18 cellular contexts compared by ENCODE assay signal in the genomic region with DNA sequence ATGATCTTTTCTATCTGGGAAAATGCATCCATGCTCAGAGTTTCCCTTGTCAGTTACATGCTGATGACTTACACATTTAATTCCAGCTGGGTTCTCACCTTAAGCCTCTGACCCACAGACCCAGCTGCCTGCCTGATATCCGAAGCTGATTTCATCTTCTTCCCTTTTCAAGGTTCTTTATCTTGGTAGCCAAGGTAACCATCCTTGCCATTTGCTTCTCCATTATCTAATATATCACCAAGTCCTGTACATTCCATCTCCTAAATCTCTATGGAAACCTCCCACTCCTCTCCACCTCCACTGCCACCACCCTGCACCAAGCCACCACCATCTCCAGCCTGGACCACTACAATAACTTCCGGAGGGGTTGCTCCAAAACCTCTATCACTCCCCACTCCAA. TPM values are rescaled to one million over a fixed set of nuclear protein-coding genes. Genes with fewer than 3 reads are reported as not detected.
DNase-seq lines count a peak whose midpoint lies in the region; ATAC-seq, FAIRE-seq and TF ChIP-seq lines count a peak whose summit lies in the region.
"Had no signal": no experiment of that assay in that cellular context is flagged by ENCODE, and none has a peak within 500 bp of the region (broad histone marks: within the 10 kb centered on the region; RNA-seq: fewer than 3 reads in every experiment).

No MANE protein-coding gene starts in this region.

- no peaks in the 10 kb centered on the region; the same call in 1 of the 2 replicates for H4K20me1 ChIP-seq in HCT116 (ENCODE audit: insufficient read depth)
- no peaks in the 10 kb centered on the region for H4K20me1 ChIP-seq in K562 (replicated peaks; ENCODE audit: control insufficient read depth, insufficient read depth, low read length)
- H4K20me1 ChIP-seq in smooth muscle cell (ENCODE audit: low read depth) = peaks cover 96% of the 10 kb centered on the region

- no peak overlapping the region for H2BK15ac ChIP-seq in mesenchymal stem cell (ENCODE audit: low read depth, poor library complexity, severe bottlenecking)

- RAD21 ChIA-PET in HCT116 (lab: Charles Lee; ENCODE audit: low non-redundant PET in 1 of 2, low total read pairs in 2 of 2, uncharacterized antibody in 2 of 2, unreplicated experiment in 2 of 2) = no interaction called here

- H3K9me3 ChIP-seq in HCT116 (ENCODE audit: control insufficient read depth in 1 of 2, insufficient read depth in 1 of 2, low read depth in 1 of 2, low read length in 2 of 2) (no peaks in the 10 kb centered on the region), K562 (replicated peaks; ENCODE audit: control insufficient read depth, insufficient read depth, low read depth, low read length) (no peaks in the 10 kb centered on the region), mesenchymal stem cell (ENCODE audit: control insufficient read depth, low read length) (no peaks in the 10 kb centered on the region), smooth muscle cell (replicated peaks; ENCODE audit: low read depth) (no peaks in the 10 kb centered on the region)
- H3K9me3 ChIP-seq: A549 had no signal

- no peak for TF ChIP-seq POLR2A in HCT116 (IDR thresholded peaks at IDR 0.05; ENCODE audit: borderline replicate concordance, extremely low read depth, insufficient read depth, insufficient read length)
- TF ChIP-seq POLR2A in K562 (conservative IDR thresholded peaks at IDR 0.05) = no peak

- H3F3A ChIP-seq in smooth muscle cell (ENCODE audit: low read depth) = peaks cover 11% of the 10 kb centered on the region

- H2BK120ac ChIP-seq in mesenchymal stem cell (ENCODE audit: low read depth, low read length) = no peak overlapping the region

- H3K9ac ChIP-seq in HCT116 (ENCODE audit: low read length) = no peak overlapping the region
- H3K9ac ChIP-seq in K562 (ENCODE audit: insufficient read depth in 1 of 2, low read depth in 2 of 2, low read length in 2 of 2) = no peak overlapping the region
- H3K9ac ChIP-seq in mesenchymal stem cell (ENCODE audit: low read length) = peak overlapping the region; percentile 9
- H3K9ac ChIP-seq in smooth muscle cell (ENCODE audit: low read depth) = no peak overlapping the region

- peaks cover 24 to 28% of the 10 kb centered on the region in 2 experiments for H3K4me1 ChIP-seq in HCT116 (ENCODE audit: control insufficient read depth in 1 of 2, insufficient read depth in 2 of 2, low read length in 2 of 2)
- no peaks in the 10 kb centered on the region for H3K4me1 ChIP-seq in K562 (replicated peaks in 1 of 2; ENCODE audit: control insufficient read depth in 2 of 2, insufficient read depth in 2 of 2, low read length in 2 of 2)
- H3K4me1 ChIP-seq in mesenchymal stem cell (ENCODE audit: control insufficient read depth, insufficient read depth, low read depth, low read length) = peaks cover 4% of the 10 kb centered on the region
- peaks cover 14% of the 10 kb centered on the region for H3K4me1 ChIP-seq in smooth muscle cell (ENCODE audit: low read depth)
- H3K4me1 ChIP-seq: A549 had no signal

- H3K4me2 ChIP-seq in HCT116 (ENCODE audit: low read length) (peak overlapping the region; percentile 56), K562 (ENCODE audit: insufficient read depth, low read length) (no peak overlapping the region), mesenchymal stem cell (ENCODE audit: low read length, poor library complexity, severe bottlenecking) (no peak overlapping the region), smooth muscle cell (peak overlapping the region; percentile 17)
- H3K4me2 ChIP-seq: A549 had no signal

- no peak overlapping the region for H4K91ac ChIP-seq in mesenchymal stem cell (ENCODE audit: low read length)

- no peak overlapping the region for H3K23ac ChIP-seq in mesenchymal stem cell (ENCODE audit: low read length in 2 of 2)

- no peak overlapping the region for H3K4ac ChIP-seq in mesenchymal stem cell (ENCODE audit: low read depth in 1 of 2, low read length in 2 of 2)

- H3K79me2 ChIP-seq in HCT116 (ENCODE audit: insufficient read depth, low read length) (peaks cover 54% of the 10 kb centered on the region), K562 (ENCODE audit: control insufficient read depth, insufficient read depth, low read length) (no peaks in the 10 kb centered on the region), smooth muscle cell (ENCODE audit: low read depth) (peaks cover 79% of the 10 kb centered on the region)

- ATAC-seq in HCT116 (no peak), K562 (no peak)
- ATAC-seq: A549, HepG2 had no signal

- H3K79me1 ChIP-seq in mesenchymal stem cell (replicated peaks; ENCODE audit: low read length, poor library complexity, severe bottlenecking) = peaks cover 15% of the 10 kb centered on the region

- H2AFZ ChIP-seq in HCT116 (ENCODE audit: low read depth, low read length, poor library complexity, severe bottlenecking) (no peak overlapping the region), K562 (ENCODE audit: low read depth, low read length) (no peak overlapping the region), mesenchymal stem cell (ENCODE audit: low read depth, low read length) (no peak overlapping the region), smooth muscle cell (ENCODE audit: low read depth) (no peak overlapping the region)

- BruUV-seq in HCT116 (replicated peaks; lab: Mats Ljungman, UMichigan) (no TSS peak), K562 (replicated peaks; lab: Mats Ljungman, UMichigan) (no TSS peak)

- TF ChIP-seq RAD21 in HCT116 (IDR thresholded peaks at IDR 0.05; ENCODE audit: low read depth) (no peak), K562 (CRISPR knock-in tag; conservative IDR thresholded peaks at IDR 0.05 in 1 of 2, IDR thresholded peaks at IDR 0.05 in 1 of 2) (no peak)

- H3K27me3 ChIP-seq in HCT116 (ENCODE audit: insufficient read depth, low read length) (no peaks in the 10 kb centered on the region), K562 (ENCODE audit: control insufficient read depth in 2 of 2, insufficient read depth in 2 of 2, low read length in 2 of 2) (peaks cover 2 to 11% of the 10 kb centered on the region in 2 experiments; a peak in 4 of 5 replicates), mesenchymal stem cell (ENCODE audit: control insufficient read depth in 1 of 2, insufficient read depth in 1 of 2, low read length in 2 of 2) (no peaks in the 10 kb centered on the region), smooth muscle cell (ENCODE audit: low read depth) (no peaks in the 10 kb centered on the region)

- no peaks in the 10 kb centered on the region for H3K9me3 Mint-ChIP-seq in activated CD4-positive, alpha-beta T cell treated with anti-CD3 and anti-CD28 coated beads, Interleukin-2, amount 10 ng/mL, durations not matched to agents 24 days and 14 days

- CTCF ChIA-PET in HCT116 (lab: Charles Lee) (no interaction called here), K562 (lab: Yijun Ruan, JAX; ENCODE audit: low intra/inter-chr PET ratio) (no interaction called here)

- H3K36me3 Mint-ChIP-seq in activated CD4-positive, alpha-beta T cell treated with anti-CD3 and anti-CD28 coated beads, Interleukin-2, amount 10 ng/mL, durations not matched to agents 24 days and 14 days (ENCODE audit: low read depth) = no peaks in the 10 kb centered on the region

- no peak overlapping the region for H3K18ac ChIP-seq in mesenchymal stem cell (ENCODE audit: low read depth in 1 of 2, low read length in 2 of 2)

- 0% methylated on average over 2 of the region's 2 CpGs for whole genome bisulfite sequencing in K562 (ENCODE audit: insufficient coverage, low coverage, missing lambda C conversion rate)
- 70% methylated on average over 2 of the region's 2 CpGs for WGBS in mesenchymal stem cell
- WGBS in smooth muscle cell (ENCODE audit: low lambda C conversion rate) = 86% methylated on average over 2 of the region's 2 CpGs

- H3K27ac ChIP-seq in HCT116 (ENCODE audit: low read depth, low read length) = no peak overlapping the region
- H3K27ac ChIP-seq in K562 (ENCODE audit: extremely low read depth, low read depth, low read length) = no peak overlapping the region
- no peak overlapping the region for H3K27ac ChIP-seq in mesenchymal stem cell (ENCODE audit: low read length, poor library complexity, severe bottlenecking)
- peak overlapping the region; percentile 36 for H3K27ac ChIP-seq in smooth muscle cell (ENCODE audit: low read depth)
- H3K27ac ChIP-seq: A549, C4-2B had no signal

- POLR2A ChIA-PET in HCT116 (lab: Charles Lee) = no interaction called here
- POLR2A ChIA-PET in K562 (lab: Yijun Ruan, JAX) = no interaction called here

- 0 out of 4 replicates have a peak, but pooled peaks cover 0 to 4% of the 10 kb centered on the region in 2 experiments for H3K36me3 ChIP-seq in HCT116 (ENCODE audit: control insufficient read depth in 1 of 2, insufficient read depth in 2 of 2, low read length in 2 of 2)
- no peaks in the 10 kb centered on the region for H3K36me3 ChIP-seq in K562 (ENCODE audit: control insufficient read depth, insufficient read depth, low read length)
- peaks cover 3 to 38% of the 10 kb centered on the region in 2 experiments for H3K36me3 ChIP-seq in mesenchymal stem cell (ENCODE audit: control insufficient read depth in 1 of 2, insufficient read depth in 2 of 2, low read depth in 1 of 2, low read length in 2 of 2)
- peaks cover 3% of the 10 kb centered on the region for H3K36me3 ChIP-seq in smooth muscle cell (ENCODE audit: low read depth)

- H3K27me3 Mint-ChIP-seq in activated CD4-positive, alpha-beta T cell treated with anti-CD3 and anti-CD28 coated beads, Interleukin-2, amount 10 ng/mL, durations not matched to agents 24 days and 14 days = peaks cover 31% of the 10 kb centered on the region

- no peak overlapping the region for H3K4me3 Mint-ChIP-seq in activated CD4-positive, alpha-beta T cell treated with anti-CD3 and anti-CD28 coated beads, Interleukin-2, amount 10 ng/mL, durations not matched to agents 24 days and 14 days

- FAIRE-seq in K562 (lab: Jason Lieb, UNC) (no peak), frontal cortex (lab: Jason Lieb, UNC) (no peak)
- FAIRE-seq: H1, HepG2 had no signal

- TF ChIP-seq CTCF in HCT116 (IDR thresholded peaks at IDR 0.05 in 2 of 3, conservative IDR thresholded peaks at IDR 0.05 in 1 of 3; ENCODE audit: borderline replicate concordance in 1 of 3, insufficient read depth in 1 of 3, low read depth in 2 of 3, low read length in 2 of 3) = no peak
- TF ChIP-seq CTCF in K562 (IDR thresholded peaks at IDR 0.05 in 2 of 3, conservative IDR thresholded peaks at IDR 0.05 in 1 of 3; ENCODE audit: insufficient read depth in 2 of 3, low read depth in 1 of 3, low read length in 3 of 3) = no peak
- no peak for TF ChIP-seq CTCF in smooth muscle cell (IDR thresholded peaks at IDR 0.05; ENCODE audit: borderline replicate concordance, insufficient read depth, poor library complexity, severe bottlenecking)

- intact Hi-C loops in HCT116 (cut with micrococcal nuclease) (no loop called here), K562 (cut with micrococcal nuclease) (no loop called here)
- intact Hi-C loops in activated CD4-positive, alpha-beta T cell treated with anti-CD3 and anti-CD28 coated beads, Interleukin-2, amount 10 ng/mL, durations not matched to agents 24 days and 14 days (cut with micrococcal nuclease) = no loop called here

- no peaks in the 10 kb centered on the region for H3K9me2 ChIP-seq in HCT116 (ENCODE audit: insufficient read depth)

- no peaks in the 10 kb centered on the region for H3K9me1 ChIP-seq in K562 (ENCODE audit: control insufficient read depth, insufficient read depth, low read length)

- no peak overlapping the region for H3K27ac Mint-ChIP-seq in activated CD4-positive, alpha-beta T cell treated with anti-CD3 and anti-CD28 coated beads, Interleukin-2, amount 10 ng/mL, durations not matched to agents 24 days and 14 days

- no peak for TF ChIP-seq EP300 in K562 (IDR thresholded peaks at IDR 0.05; ENCODE audit: low read length)

- no peak overlapping the region for H4K8ac ChIP-seq in mesenchymal stem cell (ENCODE audit: low read length)

- no peak overlapping the region for H3K14ac ChIP-seq in mesenchymal stem cell (ENCODE audit: low read length in 2 of 2)

- H2BK5ac ChIP-seq in mesenchymal stem cell (ENCODE audit: low read depth, low read length, poor library complexity, severe bottlenecking) = no peak overlapping the region

- H2AK5ac ChIP-seq in mesenchymal stem cell (ENCODE audit: low read length, severe bottlenecking) = no peak overlapping the region

- DNase-seq in HCT116 (ENCODE audit: low read depth, low spot score) (no peak), K562 (ENCODE audit: extremely low read depth in 1 of 4, low spot score in 3 of 4) (no peak), mesenchymal stem cell (no peak), smooth muscle cell (lab: John Stamatoyannopoulos, UW; ENCODE audit: unreplicated experiment) (no peak), NCI-H1092 treated with DMSO at 0.1 percent for 48 hours (lab: John Stamatoyannopoulos, UW) (no peak), NCI-H1048 (lab: John Stamatoyannopoulos, UW) (no peak), frontal cortex (ENCODE audit: low spot score in 2 of 2) (no peak)
- no peak for DNase-seq in activated CD4-positive, alpha-beta T cell treated with anti-CD3 and anti-CD28 coated beads, Interleukin-2, amount 10 ng/mL, durations not matched to agents 24 days and 14 days
- DNase-seq: Karpas-422, NCI-H1417, NCI-H2081, NCI-H226, NCI-H526, OCI-M1 had no signal

- H3K4me3 ChIP-seq in HCT116 (replicated peaks in 1 of 2; ENCODE audit: low read depth in 1 of 2, low read length in 2 of 2) = no peak overlapping the region
- no peak overlapping the region for H3K4me3 ChIP-seq in K562
- H3K4me3 ChIP-seq in mesenchymal stem cell (ENCODE audit: insufficient read depth in 1 of 2, low read depth in 1 of 2, low read length in 2 of 2) = no peak overlapping the region
- H3K4me3 ChIP-seq in smooth muscle cell = no peak overlapping the region
- H3K4me3 ChIP-seq: A549 had no signal

- no peaks in the 10 kb centered on the region for H3K4me1 Mint-ChIP-seq in activated CD4-positive, alpha-beta T cell treated with anti-CD3 and anti-CD28 coated beads, Interleukin-2, amount 10 ng/mL, durations not matched to agents 24 days and 14 days

- no peak overlapping the region for H2BK12ac ChIP-seq in mesenchymal stem cell (ENCODE audit: low read length in 2 of 2)

- in situ Hi-C loops in K562 (cut with MboI) = no loop called here

RNA-seq across cellular contexts. Expression of a gene that starts 19.9 kb away (rescaled TPM):
- total RNA-seq in HCT116 (2021; ENCODE audit: unreplicated experiment) = 76.8 TPM
- polyA plus RNA-seq in HCT116 (2012) = 46.6 and 49.8 TPM in 2 replicates
- total RNA-seq in K562 (2011; cell fraction: chromatin; rRNA removed; ENCODE audit: low replicate concordance) = 0.07 and 0.35 TPM in 2 replicates
- total RNA-seq in K562 (2011; cell fraction: nucleolus; rRNA removed) = under 0.01 and 0.13 TPM in 2 replicates
- 0.23 and 0.37 TPM in 2 replicates for total RNA-seq in K562 (2011; cell fraction: nucleoplasm; rRNA removed)
- total RNA-seq in K562 (2014; rRNA removed) = 0.16 and 1.4 TPM in 2 replicates
- total RNA-seq in K562 (2014; rRNA removed; fragmentation: Illumina TruSeq; extraction: Trizol) = 0.15 and 0.19 TPM in 2 replicates
- 0.18 and 0.34 TPM in 2 replicates for total RNA-seq in K562 (2015; rRNA removed; fragmentation: Illumina TruSeq; extraction: Trizol)
- total RNA-seq in K562 (2021) = 0.33 and 0.49 TPM in 2 replicates
- polyA plus RNA-seq in K562 (2011; rRNA removed) = 0.15 and 0.60 TPM in 2 replicates
- polyA plus RNA-seq in K562 (2011; cell fraction: cytosol; rRNA removed) = 0.10 and 0.24 TPM in 2 replicates
- 0.06 and 0.28 TPM in 2 replicates for polyA plus RNA-seq in K562 (2011; cell fraction: nucleus; rRNA removed)
- 0.14 and 0.19 TPM in 2 replicates for polyA plus RNA-seq in K562 (2012)
- polyA plus RNA-seq in K562 (2014; fragmentation: Illumina TruSeq; extraction: Trizol) = 0.13 and 0.24 TPM in 2 replicates
- under 1 TPM; 0.20 to 0.34 TPM for polyA plus RNA-seq in K562 (2014; fragmentation: Nextera tagmentation; extraction: Ambion mirVana)
- 0.09 and 0.20 TPM in 2 replicates for polyA plus RNA-seq in K562 (2014; rRNA removed)
- polyA minus RNA-seq in K562 (2011; rRNA and poly(A)+ RNA removed) = 0.18 and 0.51 TPM in 2 replicates
- 0.57 and 1.2 TPM in 2 replicates for polyA minus RNA-seq in K562 (2011; cell fraction: cytosol; rRNA and poly(A)+ RNA removed)
- polyA minus RNA-seq in K562 (2011; cell fraction: nucleus; rRNA and poly(A)+ RNA removed) = 0.11 TPM in 1 of 2 replicates, not detected in the other
- polyA plus RNA-seq in mesenchymal stem cell (2013, experiment 1 of 2) = 89.2 TPM
- 86.9 TPM for polyA plus RNA-seq in mesenchymal stem cell (2013, experiment 2 of 2)
- total RNA-seq in smooth muscle cell = 84.9 and 93.0 TPM in 2 replicates
- 58.7 and 67.5 TPM in 2 replicates for polyA plus RNA-seq in smooth muscle cell
- 0.66 and 0.84 TPM in 2 replicates for total RNA-seq in activated CD4-positive, alpha-beta T cell treated with anti-CD3 and anti-CD28 coated beads, Interleukin-2, amount 10 ng/mL, durations not matched to agents 24 days and 14 days
- total RNA-seq in frontal cortex = 88.5 TPM

RNA-seq across cellular contexts. Expression of a gene that starts 56.8 kb away (rescaled TPM):
- 13.6 TPM for total RNA-seq in HCT116 (2021; ENCODE audit: unreplicated experiment)
- polyA plus RNA-seq in HCT116 (2012) = 3.4 and 4.3 TPM in 2 replicates
- total RNA-seq in K562 (2011; cell fraction: chromatin; rRNA removed; ENCODE audit: low replicate concordance) = 31.4 and 70.2 TPM in 2 replicates
- 21.6 and 22.7 TPM in 2 replicates for total RNA-seq in K562 (2011; cell fraction: nucleolus; rRNA removed)
- 37.8 and 59.8 TPM in 2 replicates for total RNA-seq in K562 (2011; cell fraction: nucleoplasm; rRNA removed)
- total RNA-seq in K562 (2014; rRNA removed) = 5.3 and 9.2 TPM in 2 replicates
- total RNA-seq in K562 (2014; rRNA removed; fragmentation: Illumina TruSeq; extraction: Trizol) = 27.9 and 33.3 TPM in 2 replicates
- 17.6 and 19.1 TPM in 2 replicates for total RNA-seq in K562 (2015; rRNA removed; fragmentation: Illumina TruSeq; extraction: Trizol)
- total RNA-seq in K562 (2021) = 13.4 and 15.3 TPM in 2 replicates
- polyA plus RNA-seq in K562 (2011; rRNA removed) = 23.1 and 26.9 TPM in 2 replicates
- polyA plus RNA-seq in K562 (2011; cell fraction: cytosol; rRNA removed) = 4.3 and 12.2 TPM in 2 replicates
- 7.8 and 10.1 TPM in 2 replicates for polyA plus RNA-seq in K562 (2011; cell fraction: nucleus; rRNA removed)
- polyA plus RNA-seq in K562 (2012) = 10.6 and 12.8 TPM in 2 replicates
- polyA plus RNA-seq in K562 (2014; fragmentation: Illumina TruSeq; extraction: Trizol) = 14.9 and 20.5 TPM in 2 replicates
- polyA plus RNA-seq in K562 (2014; fragmentation: Nextera tagmentation; extraction: Ambion mirVana) = 10 to 100 TPM; 10.3 to 12.4 TPM
- 14.3 and 15.3 TPM in 2 replicates for polyA plus RNA-seq in K562 (2014; rRNA removed)
- polyA minus RNA-seq in K562 (2011; rRNA and poly(A)+ RNA removed) = 25.1 and 31.6 TPM in 2 replicates
- 7.8 and 8.0 TPM in 2 replicates for polyA minus RNA-seq in K562 (2011; cell fraction: cytosol; rRNA and poly(A)+ RNA removed)
- 11.0 and 20.3 TPM in 2 replicates for polyA minus RNA-seq in K562 (2011; cell fraction: nucleus; rRNA and poly(A)+ RNA removed)
- polyA plus RNA-seq in mesenchymal stem cell (2013, experiment 1 of 2) = 68.8 TPM
- polyA plus RNA-seq in mesenchymal stem cell (2013, experiment 2 of 2) = 69.1 TPM
- 111 and 153 TPM in 2 replicates for total RNA-seq in smooth muscle cell
- 74.2 and 90.1 TPM in 2 replicates for polyA plus RNA-seq in smooth muscle cell
- total RNA-seq in activated CD4-positive, alpha-beta T cell treated with anti-CD3 and anti-CD28 coated beads, Interleukin-2, amount 10 ng/mL, durations not matched to agents 24 days and 14 days = 8.2 and 8.6 TPM in 2 replicates
- 7.3 TPM for total RNA-seq in frontal cortex

RNA-seq across cellular contexts. Expression of a gene that starts 58.5 kb away (rescaled TPM):
- total RNA-seq in HCT116 (2021; ENCODE audit: unreplicated experiment) = 13.6 TPM
- polyA plus RNA-seq in HCT116 (2012) = 4.1 and 5.7 TPM in 2 replicates
- total RNA-seq in K562 (2011; cell fraction: chromatin; rRNA removed; ENCODE audit: low replicate concordance) = 13.8 and 31.1 TPM in 2 replicates
- total RNA-seq in K562 (2011; cell fraction: nucleolus; rRNA removed) = 6.5 and 8.7 TPM in 2 replicates
- total RNA-seq in K562 (2011; cell fraction: nucleoplasm; rRNA removed) = 20.2 and 32.7 TPM in 2 replicates
- total RNA-seq in K562 (2014; rRNA removed) = 9.5 and 10.0 TPM in 2 replicates
- 14.5 and 16.0 TPM in 2 replicates for total RNA-seq in K562 (2014; rRNA removed; fragmentation: Illumina TruSeq; extraction: Trizol)
- total RNA-seq in K562 (2015; rRNA removed; fragmentation: Illumina TruSeq; extraction: Trizol) = 12.0 and 12.8 TPM in 2 replicates
- total RNA-seq in K562 (2021) = 14.6 and 16.3 TPM in 2 replicates
- 12.4 and 15.1 TPM in 2 replicates for polyA plus RNA-seq in K562 (2011; rRNA removed)
- polyA plus RNA-seq in K562 (2011; cell fraction: cytosol; rRNA removed) = 3.1 and 8.1 TPM in 2 replicates
- polyA plus RNA-seq in K562 (2011; cell fraction: nucleus; rRNA removed) = 11.5 and 23.8 TPM in 2 replicates
- 7.7 and 8.1 TPM in 2 replicates for polyA plus RNA-seq in K562 (2012)
- 10.3 and 11.8 TPM in 2 replicates for polyA plus RNA-seq in K562 (2014; fragmentation: Illumina TruSeq; extraction: Trizol)
- 1 to 10 TPM; 3.2 to 3.9 TPM for polyA plus RNA-seq in K562 (2014; fragmentation: Nextera tagmentation; extraction: Ambion mirVana)
- 6.0 and 7.8 TPM in 2 replicates for polyA plus RNA-seq in K562 (2014; rRNA removed)
- 19.2 and 27.7 TPM in 2 replicates for polyA minus RNA-seq in K562 (2011; rRNA and poly(A)+ RNA removed)
- polyA minus RNA-seq in K562 (2011; cell fraction: cytosol; rRNA and poly(A)+ RNA removed) = 7.1 and 8.4 TPM in 2 replicates
- polyA minus RNA-seq in K562 (2011; cell fraction: nucleus; rRNA and poly(A)+ RNA removed) = 12.5 and 25.8 TPM in 2 replicates
- 6.3 TPM for polyA plus RNA-seq in mesenchymal stem cell (2013, experiment 1 of 2)
- 6.0 TPM for polyA plus RNA-seq in mesenchymal stem cell (2013, experiment 2 of 2)
- 20.4 and 24.7 TPM in 2 replicates for total RNA-seq in smooth muscle cell
- 10.0 and 14.6 TPM in 2 replicates for polyA plus RNA-seq in smooth muscle cell
- 10.5 and 10.7 TPM in 2 replicates for total RNA-seq in activated CD4-positive, alpha-beta T cell treated with anti-CD3 and anti-CD28 coated beads, Interleukin-2, amount 10 ng/mL, durations not matched to agents 24 days and 14 days
- 30.6 TPM for total RNA-seq in frontal cortex

Comparison
In these comparisons a context has a peak if more than half of its experiments do, and no peak if none do; other contexts are left out.
1. H3K4me2 ChIP-seq: peak in HCT116 (single experiment) and smooth muscle cell (single experiment); none in K562 (single experiment) and mesenchymal stem cell (single experiment).
2. RNA of a gene that starts 19.9 kb away (total RNA-seq): 88.5 TPM in frontal cortex (single experiment), 84.9 to 93.0 TPM in smooth muscle cell and 76.8 TPM in HCT116 (single experiment); 0.66 to 0.84 TPM in activated CD4-positive, alpha-beta T cell treated with anti-CD3 and anti-CD28 coated beads, Interleukin-2, amount 10 ng/mL, durations not matched to agents 24 days and 14 days and under 0.01 to 1.4 TPM in K562; every median in the first group is over 10 times any median in the second.